Comparison of ENCODE assay signal across 2 cellular contexts in the genomic region with DNA sequence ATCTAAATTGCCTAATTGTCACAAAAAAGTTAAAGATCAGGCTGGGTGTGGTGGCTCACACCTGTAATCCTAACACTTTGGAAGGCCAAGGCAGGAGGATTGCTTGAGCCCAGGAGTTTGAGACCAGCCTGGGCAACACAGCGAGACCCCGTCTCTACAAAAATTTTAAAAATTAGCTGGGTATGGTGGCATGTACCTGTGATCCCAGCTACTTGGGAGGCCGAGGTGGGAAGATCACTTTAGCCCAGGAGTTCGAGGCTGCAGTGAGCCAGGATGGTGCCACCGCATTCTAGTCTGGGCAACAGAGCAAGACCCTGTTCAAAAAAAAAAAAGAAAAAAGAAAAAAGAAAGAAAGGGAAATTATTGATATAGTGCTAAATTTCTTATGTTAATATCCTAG. TPM values are rescaled to one million over a fixed set of nuclear protein-coding genes. Genes with fewer than 3 reads are reported as not detected.
"Had no signal": no experiment of that assay in that cellular context is flagged by ENCODE, and none has a peak within 500 bp of the region (broad histone marks: within the 10 kb centered on the region; RNA-seq: fewer than 3 reads in every experiment).

No MANE protein-coding gene starts in this region.

RNA-seq across cellular contexts. Expression of a gene that starts 26.4 kb away (rescaled TPM):
- total RNA-seq: natural killer cell treated with Interleukin-12 subunit alpha and Interleukin-12 subunit beta and Interleukin-15 and Interleukin-18, amount 100 ng/mL, for 72 hours; occipital lobe had no signal
